1 cellular context compared by ENCODE assay signal in the genomic region with DNA sequence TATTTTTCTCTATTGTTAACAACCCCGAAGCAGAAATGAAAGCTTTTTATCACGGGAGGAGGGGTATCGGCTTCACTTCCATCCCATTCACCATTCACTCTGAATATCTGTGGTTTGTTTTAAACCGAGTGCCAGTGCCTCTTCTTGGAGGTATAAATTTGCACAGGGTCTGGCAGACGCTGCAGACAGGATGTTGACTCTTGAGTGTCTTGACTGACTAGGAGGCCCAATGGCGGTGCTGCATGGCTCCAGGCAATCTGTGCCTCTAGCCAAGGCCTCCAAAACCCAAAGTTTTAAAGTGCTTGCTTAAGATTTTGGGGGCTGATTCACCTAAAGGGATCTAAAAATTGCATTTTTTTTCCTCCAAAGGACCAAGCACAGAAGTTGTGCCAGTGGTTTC.
TF ChIP-seq lines count a peak whose summit lies in the region.

No MANE protein-coding gene starts in this region.

TF ChIP-seq in IMR-90, 13 proteins besides CTCF, POLR2A, EP300 and RAD21 (continued from another document):
- TF ChIP-seq SMC3 (IDR thresholded peaks at IDR 0.05; ENCODE audit: low read depth, low read length) (no peak), FOS (IDR thresholded peaks at IDR 0.05; ENCODE audit: low read depth, low read length) (no peak)
